In genomic region chr12:48980953-48981756, GRCh38 we compare ENCODE assay signal across 1 cellular context.
TF ChIP-seq lines count a peak whose summit lies in the region.

No MANE protein-coding gene starts in this region.

TF ChIP-seq in K562, 482 proteins besides CTCF, POLR2A, EP300 and RAD21:
- TF ChIP-seq ZNF408 (CRISPR knock-in tag; IDR thresholded peaks at IDR 0.05; ENCODE audit: low read depth) (no peak), PURB (CRISPR knock-in tag; IDR thresholded peaks at IDR 0.05; ENCODE audit: low read depth) (no peak), RNF219 (CRISPR knock-in tag; IDR thresholded peaks at IDR 0.05) (no peak), SOX6 (IDR thresholded peaks at IDR 0.05) (no peak), RCOR1 (IDR thresholded peaks at IDR 0.05; ENCODE audit: borderline replicate concordance in 1 of 2, low read depth in 2 of 2, low read length in 2 of 2) (peak in 1 of 2 experiments; percentile 8; a peak in 1 of 4 replicates), BMI1 (IDR thresholded peaks at IDR 0.05; ENCODE audit: low read length) (no peak), EZH2 (IDR thresholded peaks at IDR 0.05; ENCODE audit: borderline replicate concordance, low read depth, low read length) (no peak), RBM17 (IDR thresholded peaks at IDR 0.05; ENCODE audit: borderline replicate concordance, low read depth, low read length) (no peak), FOS (IDR thresholded peaks at IDR 0.05; ENCODE audit: extremely low read depth, insufficient read length) (no peak), TCF7 (IDR thresholded peaks at IDR 0.05; ENCODE audit: borderline replicate concordance) (no peak), L3MBTL2 (IDR thresholded peaks at IDR 0.05) (peak; percentile 53; the same call in 1 of the 2 replicates), HES1 (IDR thresholded peaks at IDR 0.05; ENCODE audit: low read depth) (no peak), CEBPG (CRISPR knock-in tag; IDR thresholded peaks at IDR 0.05) (0 out of 2 replicates have a peak, but pooled peaks have one; percentile 6), CEBPG (tag; conservative IDR thresholded peaks at IDR 0.05 in 1 of 2, IDR thresholded peaks at IDR 0.05 in 1 of 2) (no peak), ZNF140 (CRISPR knock-in tag; IDR thresholded peaks at IDR 0.05) (no peak), HNRNPLL (IDR thresholded peaks at IDR 0.05; ENCODE audit: low read depth, low read length, poor library complexity, severe bottlenecking) (peak; percentile 3), NRF1 (conservative IDR thresholded peaks at IDR 0.05 in 1 of 2, IDR thresholded peaks at IDR 0.05 in 1 of 2) (peak in 1 of 2 experiments; percentile 22; a peak in 2 of 4 replicates), ZBTB1 (CRISPR knock-in tag; IDR thresholded peaks at IDR 0.05; ENCODE audit: borderline replicate concordance, low read depth) (peak; percentile 85; the same call in 1 of the 2 replicates), BRD9 (IDR thresholded peaks at IDR 0.05; ENCODE audit: low read depth, partially characterized antibody) (no peak), HNRNPUL1 (IDR thresholded peaks at IDR 0.05; ENCODE audit: low read length) (no peak), HNRNPL (IDR thresholded peaks at IDR 0.05; ENCODE audit: low read depth, low read length) (no peak), MAX (CRISPR knock-in tag; IDR thresholded peaks at IDR 0.05) (peak; percentile 43), CREB1 (IDR thresholded peaks at IDR 0.05) (no peak), CREB1 (CRISPR knock-in tag; IDR thresholded peaks at IDR 0.05) (peak; percentile 35; the same call in 1 of the 2 replicates), MEF2D (tag; conservative IDR thresholded peaks at IDR 0.05; ENCODE audit: low read depth) (no peak), SAFB (IDR thresholded peaks at IDR 0.05; ENCODE audit: borderline replicate concordance, low read depth, low read length) (0 out of 2 replicates have a peak, but pooled peaks have one; percentile 39), PHF21A (IDR thresholded peaks at IDR 0.05; ENCODE audit: borderline replicate concordance, low read depth) (peak; percentile 50; the same call in 1 of the 2 replicates), HIVEP1 (CRISPR knock-in tag; IDR thresholded peaks at IDR 0.05) (no peak), ZBTB33 (CRISPR knock-in tag; IDR thresholded peaks at IDR 0.05) (peak; percentile 90), NFIC (IDR thresholded peaks at IDR 0.05) (peak; percentile 60), MAFK (IDR thresholded peaks at IDR 0.05; ENCODE audit: low read length) (no peak), E2F6 (IDR thresholded peaks at IDR 0.05; ENCODE audit: borderline replicate concordance in 1 of 2, extremely low read depth in 1 of 2, insufficient read depth in 1 of 2, insufficient read length in 1 of 2, low read depth in 1 of 2, low read length in 1 of 2, poor library complexity in 1 of 2, severe bottlenecking in 1 of 2) (peak in 1 of 2 experiments; percentile 47), ZNF561 (CRISPR knock-in tag; conservative IDR thresholded peaks at IDR 0.05) (no peak), SREBF2 (CRISPR knock-in tag; IDR thresholded peaks at IDR 0.05) (no peak), UBTF (IDR thresholded peaks at IDR 0.05; ENCODE audit: borderline replicate concordance in 1 of 2, low read depth in 2 of 2, low read length in 2 of 2) (0 out of 4 replicates have a peak, but pooled peaks of 1 of the 2 experiments have one; percentile 14), ZNF551 (CRISPR knock-in tag; IDR thresholded peaks at IDR 0.05) (no peak), ZNF740 (CRISPR knock-in tag; IDR thresholded peaks at IDR 0.05) (0 out of 2 replicates have a peak, but pooled peaks have one; percentile 34), ZNF740 (tag; IDR thresholded peaks at IDR 0.05) (no peak)
- TF ChIP-seq, protein P1, sequence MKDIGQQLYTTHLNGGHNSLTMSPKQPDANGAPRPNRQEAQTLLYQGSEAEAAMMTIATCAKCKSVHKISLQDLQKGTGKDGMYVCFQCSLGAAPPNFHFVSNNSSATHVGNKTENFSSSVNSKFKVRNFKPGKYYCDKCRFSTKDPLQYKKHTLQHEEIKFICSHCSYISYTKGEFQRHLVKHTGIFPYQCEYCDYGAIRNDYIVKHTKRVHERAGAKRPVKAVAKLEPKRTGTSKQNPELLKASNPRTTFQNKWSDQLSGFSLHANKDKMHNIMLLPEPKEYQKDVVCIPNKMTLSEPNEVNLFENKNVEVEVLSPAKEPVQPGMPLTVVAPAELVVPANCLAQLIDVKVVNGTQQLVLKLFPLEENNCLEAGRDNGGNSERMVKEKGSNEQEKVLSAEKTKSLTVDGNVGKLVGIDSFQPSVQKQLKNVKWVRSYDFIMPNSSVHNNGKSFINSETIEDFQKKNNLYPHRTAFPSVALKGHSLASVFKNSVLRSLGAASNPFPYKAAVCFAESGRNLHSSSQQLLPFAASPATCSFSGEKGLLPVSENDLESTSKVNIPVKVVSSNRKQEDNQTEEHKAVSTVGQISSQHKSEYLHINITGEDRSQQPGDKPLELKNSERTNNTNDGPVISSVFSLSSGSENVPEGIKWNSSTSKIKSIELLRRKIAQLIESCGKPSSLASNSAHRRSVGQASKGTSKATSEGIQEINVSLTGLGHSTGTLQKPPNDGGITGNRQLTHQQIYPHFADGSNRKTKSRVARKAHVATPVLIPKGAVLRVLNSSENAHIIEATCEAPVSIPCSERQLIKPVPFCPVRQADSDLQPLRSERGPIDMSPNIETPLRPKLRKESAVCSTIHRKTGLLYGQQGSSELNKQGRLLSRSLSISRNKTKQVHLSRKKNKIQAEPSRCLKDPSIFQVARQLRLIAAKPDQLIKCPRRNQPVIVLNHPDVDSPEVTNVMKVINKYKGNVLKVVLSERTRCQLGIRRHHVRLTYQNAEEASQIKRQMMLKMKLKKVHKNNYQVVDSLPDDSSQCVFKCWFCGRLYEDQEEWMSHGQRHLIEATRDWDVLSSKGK (CRISPR knock-in tag; IDR thresholded peaks at IDR 0.05) = no peak
- TF ChIP-seq, protein P2, sequence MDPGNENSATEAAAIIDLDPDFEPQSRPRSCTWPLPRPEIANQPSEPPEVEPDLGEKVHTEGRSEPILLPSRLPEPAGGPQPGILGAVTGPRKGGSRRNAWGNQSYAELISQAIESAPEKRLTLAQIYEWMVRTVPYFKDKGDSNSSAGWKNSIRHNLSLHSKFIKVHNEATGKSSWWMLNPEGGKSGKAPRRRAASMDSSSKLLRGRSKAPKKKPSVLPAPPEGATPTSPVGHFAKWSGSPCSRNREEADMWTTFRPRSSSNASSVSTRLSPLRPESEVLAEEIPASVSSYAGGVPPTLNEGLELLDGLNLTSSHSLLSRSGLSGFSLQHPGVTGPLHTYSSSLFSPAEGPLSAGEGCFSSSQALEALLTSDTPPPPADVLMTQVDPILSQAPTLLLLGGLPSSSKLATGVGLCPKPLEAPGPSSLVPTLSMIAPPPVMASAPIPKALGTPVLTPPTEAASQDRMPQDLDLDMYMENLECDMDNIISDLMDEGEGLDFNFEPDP (CRISPR knock-in tag; IDR thresholded peaks at IDR 0.05) = no peak
